ENCODE assay signal across 10 cellular contexts in the genomic region with DNA sequence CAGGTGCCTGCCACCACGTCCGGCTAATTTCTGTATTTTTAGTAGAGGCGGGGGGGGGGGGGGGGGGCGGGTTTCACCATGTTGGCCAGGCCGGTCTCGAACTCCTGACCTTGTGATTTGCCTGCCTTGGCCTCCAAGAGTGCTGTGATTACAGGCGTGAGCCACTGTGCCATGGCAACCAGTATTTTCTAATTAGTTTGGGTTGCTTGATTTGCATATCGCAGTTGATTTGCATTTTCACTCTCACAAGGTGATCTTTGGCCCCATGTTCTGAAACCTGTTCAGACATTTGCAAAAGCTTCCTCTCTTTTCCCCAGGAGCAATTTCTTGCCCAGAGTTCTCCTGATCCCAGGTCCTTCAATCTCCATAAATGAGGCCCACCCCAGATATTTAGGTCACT. TPM values are rescaled to one million over a fixed set of nuclear protein-coding genes. Genes with fewer than 3 reads are reported as not detected.
A peak's percentile ranks its signal among the peaks of the same experiment; 100 is the strongest.
DNase-seq lines count a peak whose midpoint lies in the region; ATAC-seq and TF ChIP-seq lines count a peak whose summit lies in the region.
"Had no signal": no experiment of that assay in that cellular context is flagged by ENCODE, and none has a peak within 500 bp of the region (broad histone marks: within the 10 kb centered on the region; RNA-seq: fewer than 3 reads in every experiment).

No MANE protein-coding gene starts in this region.

- no peak overlapping the region for H3K4ac ChIP-seq in H9 (ENCODE audit: low read depth, low read length)

- no peaks in the 10 kb centered on the region for H3K79me1 ChIP-seq in H9 (ENCODE audit: insufficient read depth, low read depth, low read length, poor library complexity, severe bottlenecking)

- POLR2A ChIA-PET in activated CD4-positive, alpha-beta memory T cell treated with anti-CD3 and anti-CD28 coated beads, Interleukin-2, amount 10 ng/mL, durations not matched to agents 7 days and 5 days (lab: Charles Lee) = interaction anchor here (0.8 to 4.6 kb wide), 7 partner anchors 10 to 210 kb away, joined by 3 to 25 read pairs (median 4); a partner anchor contains a TSS

- no peaks in the 10 kb centered on the region for H3K9me3 ChIP-seq in H9 (ENCODE audit: control insufficient read depth, low read depth, low read length)
- H3K9me3 ChIP-seq: colonic mucosa, HAP-1, pancreas had no signal

- H3K27me3 ChIP-seq in H9 (ENCODE audit: insufficient read depth, low read length) = no peaks in the 10 kb centered on the region
- H3K27me3 ChIP-seq: colonic mucosa, pancreas had no signal

- H3K4me1 Mint-ChIP-seq in H9 = peaks cover 30 to 33% of the 10 kb centered on the region in 2 experiments
- H3K4me1 Mint-ChIP-seq in activated CD4-positive, alpha-beta memory T cell treated with anti-CD3 and anti-CD28 coated beads, Interleukin-2, amount 10 ng/mL, durations not matched to agents 7 days and 5 days = peaks cover 35% of the 10 kb centered on the region
- peaks cover 17 to 21% of the 10 kb centered on the region in 2 donors for H3K4me1 Mint-ChIP-seq in natural killer cell treated with Interleukin-12 subunit alpha and Interleukin-12 subunit beta and Interleukin-15 and Interleukin-18, amount 100 ng/mL, for 72 hours (ENCODE audit: low read depth in 2 of 2)

- peaks cover 4 to 14% (median 7%) of the 10 kb centered on the region in 3 experiments; a peak in 6 of 7 replicates for H3K36me3 Mint-ChIP-seq in H9 (ENCODE audit: insufficient read depth in 1 of 3, low read depth in 3 of 3)
- H3K36me3 Mint-ChIP-seq in activated CD4-positive, alpha-beta memory T cell treated with anti-CD3 and anti-CD28 coated beads, Interleukin-2, amount 10 ng/mL, durations not matched to agents 7 days and 5 days (ENCODE audit: low read depth) = peaks cover 24% of the 10 kb centered on the region
- H3K36me3 Mint-ChIP-seq in natural killer cell treated with Interleukin-12 subunit alpha and Interleukin-12 subunit beta and Interleukin-15 and Interleukin-18, amount 100 ng/mL, for 72 hours = no peaks in the 10 kb centered on the region

- H4K5ac ChIP-seq in H9 (ENCODE audit: insufficient read length, low read depth, low read length) = no peak overlapping the region

- H3K23ac ChIP-seq in H9 (ENCODE audit: insufficient read length, low read depth, low read length) = no peak overlapping the region

- no peak overlapping the region for H2BK15ac ChIP-seq in H9 (ENCODE audit: low read depth, low read length)

- no peak overlapping the region for H3K27ac ChIP-seq in H9 (ENCODE audit: insufficient read length, low read depth, low read length)
- H3K27ac ChIP-seq: colonic mucosa had no signal

- H2AK5ac ChIP-seq in H9 (ENCODE audit: insufficient read length, low read length) = no peak overlapping the region

- no peak overlapping the region for H4K8ac ChIP-seq in H9 (replicated peaks; ENCODE audit: insufficient read length, low read depth, low read length)

- no peak overlapping the region for H3K9ac ChIP-seq in H9 (ENCODE audit: extremely low read depth, insufficient read length, low read length)

- H2AFZ ChIP-seq in H9 (ENCODE audit: low read length) = no peak overlapping the region

- H3K79me2 ChIP-seq in H9 (ENCODE audit: insufficient read depth, low read length) = peaks cover 2% of the 10 kb centered on the region; the same call in 1 of the 2 replicates

- no peak overlapping the region; a peak in 1 of 7 replicates for H3K27ac Mint-ChIP-seq in H9
- H3K27ac Mint-ChIP-seq in activated CD4-positive, alpha-beta memory T cell treated with anti-CD3 and anti-CD28 coated beads, Interleukin-2, amount 10 ng/mL, durations not matched to agents 7 days and 5 days = peak overlapping the region; percentile 94
- peak overlapping the region in 1 of 2 donors; percentile 39 for H3K27ac Mint-ChIP-seq in natural killer cell treated with Interleukin-12 subunit alpha and Interleukin-12 subunit beta and Interleukin-15 and Interleukin-18, amount 100 ng/mL, for 72 hours

- no peak overlapping the region for H2BK120ac ChIP-seq in H9 (ENCODE audit: low read depth, low read length, poor library complexity, severe bottlenecking)

- H3K27me3 Mint-ChIP-seq in H9 (ENCODE audit: low read depth) = 0 out of 2 replicates have a peak, but pooled peaks cover 2% of the 10 kb centered on the region
- no peaks in the 10 kb centered on the region for H3K27me3 Mint-ChIP-seq in activated CD4-positive, alpha-beta memory T cell treated with anti-CD3 and anti-CD28 coated beads, Interleukin-2, amount 10 ng/mL, durations not matched to agents 7 days and 5 days
- no peaks in the 10 kb centered on the region for H3K27me3 Mint-ChIP-seq in natural killer cell treated with Interleukin-12 subunit alpha and Interleukin-12 subunit beta and Interleukin-15 and Interleukin-18, amount 100 ng/mL, for 72 hours

- H3K4me3 Mint-ChIP-seq in H9 = peak overlapping the region; percentile 63 to 76; a peak in 3 of 5 replicates
- peak overlapping the region; percentile 98 for H3K4me3 Mint-ChIP-seq in activated CD4-positive, alpha-beta memory T cell treated with anti-CD3 and anti-CD28 coated beads, Interleukin-2, amount 10 ng/mL, durations not matched to agents 7 days and 5 days
- H3K4me3 Mint-ChIP-seq in natural killer cell treated with Interleukin-12 subunit alpha and Interleukin-12 subunit beta and Interleukin-15 and Interleukin-18, amount 100 ng/mL, for 72 hours = peak overlapping the region; percentile 97

- H3K4me2 ChIP-seq in H9 (ENCODE audit: insufficient read depth, insufficient read length, low read length) = no peak overlapping the region

- no peaks in the 10 kb centered on the region for H4K20me1 ChIP-seq in H9 (ENCODE audit: control insufficient read depth, insufficient read depth, insufficient read length)

- peaks cover 16% of the 10 kb centered on the region for H3K23me2 ChIP-seq in H9 (ENCODE audit: insufficient read length, low read depth, low read length, poor library complexity, severe bottlenecking)

- no CpG with 5 or more reads among the region's 8 CpGs for WGBS in H9 (ENCODE audit: extremely low coverage, insufficient read length, low lambda C conversion rate)

- H3K4me1 ChIP-seq in H9 (ENCODE audit: insufficient read depth, low read length) = peaks cover 8% of the 10 kb centered on the region; the same call in 1 of the 2 replicates

- H2BK12ac ChIP-seq in H9 (ENCODE audit: insufficient read length, low read depth, low read length) = no peak overlapping the region

- H3K56ac ChIP-seq in H9 (ENCODE audit: insufficient read length, low read depth, low read length) = no peak overlapping the region

- H3T11ph ChIP-seq in H9 (ENCODE audit: low read length) = no peak overlapping the region

- CTCF ChIA-PET in activated CD4-positive, alpha-beta memory T cell treated with anti-CD3 and anti-CD28 coated beads, Interleukin-2, amount 10 ng/mL, durations not matched to agents 7 days and 5 days (lab: Charles Lee) = interaction anchor here (0.9 to 1.3 kb wide), 2 partner anchors 38 to 43 kb away, joined by 3 to 5 read pairs; no protein-coding TSS in a partner anchor

- no peaks in the 10 kb centered on the region for H3K9me3 Mint-ChIP-seq in H9
- no peaks in the 10 kb centered on the region for H3K9me3 Mint-ChIP-seq in activated CD4-positive, alpha-beta memory T cell treated with anti-CD3 and anti-CD28 coated beads, Interleukin-2, amount 10 ng/mL, durations not matched to agents 7 days and 5 days
- H3K9me3 Mint-ChIP-seq in natural killer cell treated with Interleukin-12 subunit alpha and Interleukin-12 subunit beta and Interleukin-15 and Interleukin-18, amount 100 ng/mL, for 72 hours = no peaks in the 10 kb centered on the region

- peak overlapping the region; percentile 92 for H3K4me3 ChIP-seq in GM12864 (ENCODE audit: low read depth, low read length)

- ATAC-seq in natural killer cell treated with Interleukin-12 subunit alpha and Interleukin-12 subunit beta and Interleukin-15 and Interleukin-18, amount 100 ng/mL, for 72 hours = no peak

- DNase-seq in GM12864 (ENCODE audit: low read depth) = peak; percentile 78
- DNase-seq in H9 = no peak
- no peak for DNase-seq in activated CD4-positive, alpha-beta memory T cell treated with anti-CD3 and anti-CD28 coated beads, Interleukin-2, amount 10 ng/mL, durations not matched to agents 7 days and 5 days
- DNase-seq in natural killer cell treated with Interleukin-12 subunit alpha and Interleukin-12 subunit beta and Interleukin-15 and Interleukin-18, amount 100 ng/mL, for 72 hours (ENCODE audit: low spot score) = no peak
- no peak for DNase-seq in pons (ENCODE audit: low spot score)
- DNase-seq in NCI-H1436 (lab: John Stamatoyannopoulos, UW) = no peak
- no peak for DNase-seq in SKM-1 (lab: John Stamatoyannopoulos, UW; ENCODE audit: unreplicated experiment)
- DNase-seq: pancreas had no signal

- H4K91ac ChIP-seq in H9 (ENCODE audit: insufficient read length, low read depth, low read length) = no peak overlapping the region

- no peak overlapping the region for H3K18ac ChIP-seq in H9 (ENCODE audit: insufficient read length, low read depth, low read length)

- no peak overlapping the region for H2BK5ac ChIP-seq in H9 (ENCODE audit: insufficient read length, low read length)

- no peak for TF ChIP-seq CTCF in GM12864 (IDR thresholded peaks at IDR 0.05; ENCODE audit: low read depth, low read length, missing control alignments)
- no peak for TF ChIP-seq CTCF in H9 (conservative IDR thresholded peaks at IDR 0.05)

- no peak overlapping the region for H2BK20ac ChIP-seq in H9 (ENCODE audit: low read depth, low read length, poor library complexity, severe bottlenecking)

- no peak overlapping the region for H3K14ac ChIP-seq in H9 (ENCODE audit: insufficient read depth, low read length)

RNA-seq across cellular contexts. Expression of a gene that starts 1.7 kb away (rescaled TPM):
- 25.6 and 27.3 TPM in 2 replicates for total RNA-seq in H9 (2021)
- 10 to 100 TPM; 47.1 to 51.5 TPM for total RNA-seq in activated CD4-positive, alpha-beta memory T cell treated with anti-CD3 and anti-CD28 coated beads, Interleukin-2, amount 10 ng/mL, durations not matched to agents 7 days and 5 days
- total RNA-seq in natural killer cell treated with Interleukin-12 subunit alpha and Interleukin-12 subunit beta and Interleukin-15 and Interleukin-18, amount 100 ng/mL, for 72 hours = 10 to 100 TPM; 36.4 to 63.1 TPM

RNA-seq across cellular contexts. Expression of a gene that starts 57.8 kb away (rescaled TPM):
- total RNA-seq in H9 (2021) = 32.8 and 35.4 TPM in 2 replicates
- total RNA-seq in activated CD4-positive, alpha-beta memory T cell treated with anti-CD3 and anti-CD28 coated beads, Interleukin-2, amount 10 ng/mL, durations not matched to agents 7 days and 5 days = 10 to 100 TPM; 25.5 to 27.2 TPM
- 10 to 100 TPM; 39.7 to 41.1 TPM for total RNA-seq in natural killer cell treated with Interleukin-12 subunit alpha and Interleukin-12 subunit beta and Interleukin-15 and Interleukin-18, amount 100 ng/mL, for 72 hours
